In genomic region chr6:36371231-36371630, GRCh38 we compare ENCODE assay signal across 33 cellular contexts. TPM values are rescaled to one million over a fixed set of nuclear protein-coding genes. Genes with fewer than 3 reads are reported as not detected.
"Had no signal": no experiment of that assay in that cellular context is flagged by ENCODE, and none has a peak within 500 bp of the region (broad histone marks: within the 10 kb centered on the region; RNA-seq: fewer than 3 reads in every experiment).

No MANE protein-coding gene starts in this region.

- H3K36me3 ChIP-seq: colonic mucosa, esophagus squamous epithelium, gastrocnemius medialis, left ventricle myocardium inferior had no signal

- H3K27ac ChIP-seq: colonic mucosa, epithelial cell of prostate, esophagus squamous epithelium, gastrocnemius medialis, heart right ventricle, left ventricle myocardium inferior, lower lobe of right lung had no signal

- H3K9me3 ChIP-seq: colonic mucosa, esophagus squamous epithelium, gastrocnemius medialis, heart right ventricle, left ventricle myocardium inferior, lower lobe of right lung, mucosa of descending colon had no signal

- ATAC-seq: effector memory CD8-positive, alpha-beta T cell; esophagus mucosa; gastrocnemius medialis; heart right ventricle; left colon; left lobe of liver; lower lobe of right lung; mucosa of descending colon had no signal

- H3K4me3 ChIP-seq: colonic mucosa, esophagus squamous epithelium, gastrocnemius medialis, heart right ventricle, left ventricle myocardium inferior, lower lobe of right lung, mucosa of descending colon had no signal

- H3K27me3 ChIP-seq: colonic mucosa, esophagus squamous epithelium, gastrocnemius medialis had no signal

- FAIRE-seq: endometrium, islet of Langerhans, keratinocyte had no signal

- DNase-seq: colonic mucosa; cortex of kidney; effector CD8-positive, alpha-beta T cell; effector memory CD8-positive, alpha-beta T cell; endodermal cell; esophagus squamous epithelium; foreskin fibroblast; foreskin melanocyte; gastrocnemius medialis; glutamatergic neuron; head of caudate nucleus; heart right ventricle; hippocampal formation; kidney glomerular epithelial cell; left colon; left ventricle myocardium inferior; lower lobe of right lung; mesenchymal stem cell; mucosa of descending colon; naive B cell had no signal

- H3K4me1 ChIP-seq: colonic mucosa, left ventricle myocardium inferior had no signal

RNA-seq across cellular contexts. Expression of gene ETV7, which starts 16.2 kb away (rescaled TPM):
- total RNA-seq: gastrocnemius medialis, left ventricle myocardium inferior, lung microvascular endothelial cell, myocyte had no signal

RNA-seq across cellular contexts. Expression of gene BNIP5, which starts 34.5 kb away (rescaled TPM):
- total RNA-seq: dermis microvascular lymphatic vessel endothelial cell, endodermal cell, esophagus mucosa, esophagus squamous epithelium, gastrocnemius medialis, glomerular endothelial cell, heart right ventricle, left lobe of liver, left ventricle myocardium inferior, liver, lower lobe of right lung, lung microvascular endothelial cell, mesenteric fat pad, mesothelial cell of epicardium, myocyte had no signal
- polyA plus RNA-seq: heart right ventricle, keratinocyte, liver had no signal
